Comparison of ENCODE assay signal across 9 cellular contexts in genomic region chr6:21808551-21809181, GRCh38.
DNase-seq lines count a peak whose midpoint lies in the region; ATAC-seq and TF ChIP-seq lines count a peak whose summit lies in the region.
"Had no signal": no experiment of that assay in that cellular context is flagged by ENCODE, and none has a peak within 500 bp of the region (broad histone marks: within the 10 kb centered on the region; RNA-seq: fewer than 3 reads in every experiment).

No MANE protein-coding gene starts in this region.

- H2AK9ac ChIP-seq in IMR-90 (replicated peaks; ENCODE audit: low read depth, low read length, poor library complexity), result no peak overlapping the region

- H4K91ac ChIP-seq in IMR-90 (ENCODE audit: insufficient read depth, low read depth, low read length), result peak overlapping the region; percentile 61

- H3K23ac ChIP-seq in IMR-90 (ENCODE audit: low read depth, low read length), result no peak overlapping the region

- H3K9ac ChIP-seq in IMR-90 (ENCODE audit: low read depth, low read length), result no peak overlapping the region
- no peak overlapping the region for H3K9ac ChIP-seq in stomach smooth muscle (ENCODE audit: low read length in 2 of 2)

- no peak for TF ChIP-seq RAD21 in IMR-90 (IDR thresholded peaks at IDR 0.05; ENCODE audit: low read length)

- intact Hi-C loops in IMR-90 (cut with micrococcal nuclease), result loop anchor here (5.0 kb wide), 1 partner anchor 211 kb away; no protein-coding TSS in a partner anchor
- intact Hi-C loops in adrenal gland (cut with DNase I), result no loop called here

- H3K4me1 ChIP-seq in IMR-90 (ENCODE audit: control insufficient read depth, insufficient read depth, low read length), result peaks cover 18% of the 10 kb centered on the region
- H3K4me1 ChIP-seq in adrenal gland (replicated peaks in 1 of 2), result peaks cover 0 to 6% of the 10 kb centered on the region in 2 donors
- H3K4me1 ChIP-seq in stomach smooth muscle (ENCODE audit: control insufficient read depth, insufficient read depth, low read length), result peaks cover 16% of the 10 kb centered on the region
- H3K4me1 ChIP-seq in HAP-1, result no peaks in the 10 kb centered on the region

- peak overlapping the region; percentile 73 for H2BK120ac ChIP-seq in IMR-90 (ENCODE audit: low read depth, low read length)

- H3K4me2 ChIP-seq in IMR-90 (ENCODE audit: low read depth, low read length), result peak overlapping the region; percentile 7; the same call in 1 of the 2 replicates

- POLR2A ChIA-PET in IMR-90 (lab: Charles Lee; ENCODE audit: unreplicated experiment), result interaction anchor here (0.5 kb wide), 1 partner anchor 711 kb away, joined by 4 read pairs; no protein-coding TSS in a partner anchor

- H3K14ac ChIP-seq in IMR-90 (replicated peaks; ENCODE audit: low read depth, low read length), result peak overlapping the region; percentile 47

- CTCF ChIA-PET in IMR-90 (lab: Yijun Ruan, JAX), result interaction anchor here (0.7 kb wide), 1 partner anchor 10 kb away, joined by 3 read pairs; no protein-coding TSS in a partner anchor

- no peaks in the 10 kb centered on the region for H4K20me1 ChIP-seq in IMR-90 (ENCODE audit: insufficient read depth, low read length)

- H3K56ac ChIP-seq in IMR-90 (ENCODE audit: extremely low read depth, insufficient read depth, low read length), result no peak overlapping the region

- no peak for TF ChIP-seq CTCF in IMR-90 (conservative IDR thresholded peaks at IDR 0.05; ENCODE audit: low read depth, low read length)
- TF ChIP-seq CTCF in adrenal gland (IDR thresholded peaks at IDR 0.05), result no peak

- BruUV-seq in IMR-90 (replicated peaks; lab: Mats Ljungman, UMichigan), result no TSS peak

- peak overlapping the region; percentile 42; the same call in 1 of the 3 replicates for H2BK15ac ChIP-seq in IMR-90 (ENCODE audit: low read depth, low read length)

- peaks cover 5% of the 10 kb centered on the region for H3K9me1 ChIP-seq in IMR-90 (ENCODE audit: insufficient read depth, low read length)

- H3K9me3 ChIP-seq in IMR-90 (ENCODE audit: control insufficient read depth, insufficient read depth, low read length) (no peaks in the 10 kb centered on the region), adrenal gland (replicated peaks in 1 of 3) (no peaks in the 10 kb centered on the region), stomach smooth muscle (ENCODE audit: control insufficient read depth in 2 of 2, low read length in 2 of 2) (no peaks in the 10 kb centered on the region), HAP-1 (no peaks in the 10 kb centered on the region)

- peak overlapping the region; percentile 17 for H3K4ac ChIP-seq in IMR-90 (ENCODE audit: low read depth, low read length)

- DNase-seq in IMR-90 (no peak), adrenal gland (peak in 6 of 7 donors; percentile 33 to 56 (median 42)), kidney glomerular epithelial cell (lab: John Stamatoyannopoulos, UW) (peak; percentile 49), SW 1271 (lab: John Stamatoyannopoulos, UW) (no peak), HAP-1 (ENCODE audit: low spot score in 2 of 2) (no peak), iPS-NIHi11 (ENCODE audit: low spot score) (no peak)
- DNase-seq: GF-D8 had no signal

- peak overlapping the region; percentile 74 to 86 for H4K8ac ChIP-seq in IMR-90 (ENCODE audit: low read depth in 2 of 2, low read length in 2 of 2)

- H2BK5ac ChIP-seq in IMR-90 (ENCODE audit: low read depth, low read length, poor library complexity, severe bottlenecking), result no peak overlapping the region

- H3K18ac ChIP-seq in IMR-90 (ENCODE audit: low read depth, low read length), result no peak overlapping the region

- H3K27ac ChIP-seq in IMR-90 (ENCODE audit: insufficient read depth, low read length) (peak overlapping the region; percentile 31), adrenal gland (peak overlapping the region in 3 of 5 donors; percentile 2 to 30 (median 4)), stomach smooth muscle (ENCODE audit: low read length) (peak overlapping the region; percentile 55)

- in situ Hi-C loops in IMR-90 (cut with MboI; ENCODE audit: low sequenced_read_pairs), result no loop called here
- in situ Hi-C loops in HAP-1 (cut with MboI; ENCODE audit: low sequenced_read_pairs), result no loop called here

- dilution Hi-C loops in IMR-90 (cut with HindIII; ENCODE audit: low sequenced_read_pairs, unreplicated experiment), result no loop called here

- H4K5ac ChIP-seq in IMR-90 (ENCODE audit: low read depth, low read length), result peak overlapping the region; percentile 27

- H3K27me3 ChIP-seq in IMR-90 (ENCODE audit: control insufficient read depth, insufficient read depth, low read length) (no peaks in the 10 kb centered on the region), adrenal gland (no peaks in the 10 kb centered on the region), stomach smooth muscle (ENCODE audit: control insufficient read depth in 1 of 2, insufficient read depth in 2 of 2, low read length in 2 of 2) (no peaks in the 10 kb centered on the region), HAP-1 (ENCODE audit: low read depth) (no peaks in the 10 kb centered on the region)

- WGBS in IMR-90 (ENCODE audit: extremely low coverage in 2 of 2, insufficient read length in 1 of 2), 2 experiments, result 47% methylated on average over 6 of the region's 14 CpGs; no CpG with 5 or more reads in 1 of the 2 experiments
- WGBS in adrenal gland, 4 donors, result 17 to 27% (median 25%) methylated on average over 13 to 14 of the region's 14 CpGs

- H3K36me3 ChIP-seq in IMR-90 (ENCODE audit: control insufficient read depth, insufficient read depth, low read length) (no peaks in the 10 kb centered on the region), adrenal gland (replicated peaks in 1 of 2) (no peaks in the 10 kb centered on the region), stomach smooth muscle (ENCODE audit: control insufficient read depth in 2 of 2, insufficient read depth in 2 of 2, low read length in 2 of 2) (no peaks in the 10 kb centered on the region), HAP-1 (replicated peaks) (no peaks in the 10 kb centered on the region)

- TF ChIP-seq POLR2A in IMR-90 (IDR thresholded peaks at IDR 0.05; ENCODE audit: low read depth, low read length) (no peak), adrenal gland (IDR thresholded peaks at IDR 0.05) (no peak)

- ATAC-seq in IMR-90 (ENCODE audit: low read depth), result no peak
- no peak for ATAC-seq in GM19351 (IDR thresholded peaks at IDR 0.05; ENCODE audit: unreplicated experiment)

- peak overlapping the region; percentile 37 for H2BK20ac ChIP-seq in IMR-90 (ENCODE audit: low read depth, low read length)

- peak overlapping the region; percentile 55 for H2AK5ac ChIP-seq in IMR-90 (ENCODE audit: low read depth, low read length)

- H3K4me3 ChIP-seq in IMR-90 (ENCODE audit: insufficient read depth, low read depth, low read length), result no peak overlapping the region
- peak overlapping the region in 1 of 4 donors; percentile 6 for H3K4me3 ChIP-seq in adrenal gland
- H3K4me3 ChIP-seq in stomach smooth muscle (ENCODE audit: low read length in 2 of 2), result peak overlapping the region in 1 of 2 donors; percentile 55
- H3K4me3 ChIP-seq in HAP-1, result no peak overlapping the region

- H3K79me1 ChIP-seq in IMR-90 (ENCODE audit: low read depth in 1 of 2, low read length in 2 of 2), result no peaks in the 10 kb centered on the region

- H2AFZ ChIP-seq in IMR-90 (replicated peaks; ENCODE audit: low read length, poor library complexity), result peak overlapping the region; percentile 48

TF ChIP-seq in IMR-90, 13 proteins besides CTCF, POLR2A, EP300 and RAD21:
- TF ChIP-seq SMC3 (IDR thresholded peaks at IDR 0.05; ENCODE audit: low read depth, low read length), result no peak
- TF ChIP-seq MAZ (IDR thresholded peaks at IDR 0.05; ENCODE audit: borderline replicate concordance, low read depth, low read length), result no peak
- TF ChIP-seq MAFK (IDR thresholded peaks at IDR 0.05; ENCODE audit: low read depth, low read length), result no peak
- no peak for TF ChIP-seq CEBPB (IDR thresholded peaks at IDR 0.05; ENCODE audit: low read depth, low read length)
- no peak for TF ChIP-seq MXI1 (IDR thresholded peaks at IDR 0.05; ENCODE audit: borderline replicate concordance, low read depth, low read length)

Comparison
In these comparisons a context has a peak if more than half of its experiments do, and no peak if none do; other contexts are left out.
1. DNase-seq: peak in adrenal gland (6 of 7) and kidney glomerular epithelial cell (single experiment); none in IMR-90 (single experiment), SW 1271 (0 of 2), HAP-1 (0 of 2) and iPS-NIHi11 (single experiment).
2. H3K27ac ChIP-seq: peak in every context shown above with its lines; median percentile 55 in stomach smooth muscle; 31 in IMR-90; 4 in adrenal gland.